Comparison of ENCODE assay signal across 8 cellular contexts in genomic region chr1:55213885-55214213, GRCh38. TPM values are rescaled to one million over a fixed set of nuclear protein-coding genes. Genes with fewer than 3 reads are reported as not detected.
DNase-seq lines count a peak whose midpoint lies in the region; ATAC-seq and TF ChIP-seq lines count a peak whose summit lies in the region.

No MANE protein-coding gene starts in this region.

- POLR2A ChIA-PET in CD4-positive, alpha-beta memory T cell (lab: Charles Lee; ENCODE audit: partially characterized antibody): interaction anchor here (0.8 to 3.4 kb wide), 4 partner anchors 10 to 64 kb away, joined by 4 to 27 read pairs (median 10); no protein-coding TSS in a partner anchor
- POLR2A ChIA-PET in PC-3 (lab: Charles Lee; ENCODE audit: unreplicated experiment): no interaction called here

- H3K9me3 ChIP-seq in CD4-positive, alpha-beta memory T cell (ENCODE audit: control insufficient read depth in 1 of 2, low read length in 2 of 2): no peaks in the 10 kb centered on the region
- no peaks in the 10 kb centered on the region for H3K9me3 ChIP-seq in PC-3 (ENCODE audit: low read length)

- peaks cover 0 to 14% of the 10 kb centered on the region in 2 donors for H3K36me3 Mint-ChIP-seq in CD4-positive, alpha-beta memory T cell
- peaks cover 5% of the 10 kb centered on the region for H3K36me3 Mint-ChIP-seq in nephron progenitor cell (ENCODE audit: low read depth)

- no peaks in the 10 kb centered on the region for H3K36me3 ChIP-seq in CD4-positive, alpha-beta memory T cell (ENCODE audit: insufficient read depth, low read length)
- no peaks in the 10 kb centered on the region for H3K36me3 ChIP-seq in PC-3 (ENCODE audit: low read depth, low read length)

- peak overlapping the region; percentile 87 for H3K27ac ChIP-seq in CD4-positive, alpha-beta memory T cell (ENCODE audit: low read depth, low read length)
- peak overlapping the region; percentile 27 for H3K27ac ChIP-seq in PC-3 (ENCODE audit: low read length)
- H3K27ac ChIP-seq in coronary artery: peak overlapping the region; percentile 96 to 97

- no peaks in the 10 kb centered on the region for H3F3A ChIP-seq in PC-3 (ENCODE audit: low read length, unreplicated experiment)

- CTCF ChIA-PET in CD4-positive, alpha-beta memory T cell (lab: Charles Lee; ENCODE audit: partially characterized antibody): interaction anchor here (0.8 to 1.8 kb wide), 5 partner anchors 18 to 70 kb away, joined by 3 to 5 read pairs (median 3); no protein-coding TSS in a partner anchor
- CTCF ChIA-PET in PC-3 (lab: Charles Lee): interaction anchor here (1.9 kb wide), 1 partner anchor 70 kb away, joined by 14 read pairs; no protein-coding TSS in a partner anchor

- H3K4me3 ChIP-seq in CD4-positive, alpha-beta memory T cell (ENCODE audit: low read length in 2 of 2): peak overlapping the region; percentile 80 to 81
- H3K4me3 ChIP-seq in PC-3 (ENCODE audit: low read length) (peak overlapping the region; percentile 95), coronary artery (peak overlapping the region; percentile 95)

- peaks cover 55 to 82% (median 75%) of the 10 kb centered on the region in 4 donors for H3K4me1 Mint-ChIP-seq in CD4-positive, alpha-beta memory T cell
- H3K4me1 Mint-ChIP-seq in nephron progenitor cell: peaks cover 82% of the 10 kb centered on the region

- peak overlapping the region; percentile 37; the same call in 1 of the 2 replicates for H2AFZ ChIP-seq in PC-3 (ENCODE audit: low read length)

- H3K27me3 ChIP-seq in CD4-positive, alpha-beta memory T cell (ENCODE audit: insufficient read depth, low read length): no peaks in the 10 kb centered on the region
- no peaks in the 10 kb centered on the region for H3K27me3 ChIP-seq in PC-3 (ENCODE audit: low read length)

- H3K27ac Mint-ChIP-seq in CD4-positive, alpha-beta memory T cell: peak overlapping the region; percentile 86 to 98 (median 93)
- H3K27ac Mint-ChIP-seq in nephron progenitor cell: peak overlapping the region; percentile 96

- H3K4me1 ChIP-seq in CD4-positive, alpha-beta memory T cell (ENCODE audit: insufficient read depth, low read length): peaks cover 82% of the 10 kb centered on the region
- H3K4me1 ChIP-seq in PC-3 (ENCODE audit: insufficient read depth, low read length): peaks cover 42% of the 10 kb centered on the region

- no peak for TF ChIP-seq CTCF in PC-3 (conservative IDR thresholded peaks at IDR 0.05; ENCODE audit: low read depth, low read length)
- TF ChIP-seq CTCF in coronary artery (IDR thresholded peaks at IDR 0.05): no peak
- TF ChIP-seq CTCF in nephron progenitor cell (IDR thresholded peaks at IDR 0.05): no peak

- intact Hi-C loops in CD4-positive, alpha-beta memory T cell (cut with micrococcal nuclease): loop anchor here (2.0 to 5.0 kb wide), 2 partner anchors 52 to 73 kb away; no protein-coding TSS in a partner anchor
- intact Hi-C loops in PC-3 (cut with micrococcal nuclease): loop anchor here (2.0 to 10.0 kb wide), 2 partner anchors 71 to 1431 kb away; partner anchors contain the start of gene PRKAA2

- H3K9ac ChIP-seq in PC-3 (ENCODE audit: low read length): peak overlapping the region; percentile 92

- peak overlapping the region; percentile 86 for H3K4me2 ChIP-seq in PC-3 (ENCODE audit: low read length)

- no peaks in the 10 kb centered on the region for H3K9me2 ChIP-seq in PC-3 (replicated peaks; ENCODE audit: low read length)

- ATAC-seq in PC-3: peak; percentile 7

- H3K27me3 Mint-ChIP-seq in CD4-positive, alpha-beta memory T cell: no peaks in the 10 kb centered on the region
- H3K27me3 Mint-ChIP-seq in nephron progenitor cell (ENCODE audit: low read depth, poor library complexity): no peaks in the 10 kb centered on the region

- peaks cover 36% of the 10 kb centered on the region for H4K20me1 ChIP-seq in PC-3 (ENCODE audit: low read length)

- peak overlapping the region; percentile 87 to 97 (median 94) for H3K4me3 Mint-ChIP-seq in CD4-positive, alpha-beta memory T cell
- H3K4me3 Mint-ChIP-seq in nephron progenitor cell: peak overlapping the region; percentile 90

- peaks cover 0 to 2% (median 0%) of the 10 kb centered on the region in 8 donors for H3K9me3 Mint-ChIP-seq in CD4-positive, alpha-beta memory T cell
- H3K9me3 Mint-ChIP-seq in nephron progenitor cell: no peaks in the 10 kb centered on the region

- no TSS peak for BruUV-seq in PC-3 (replicated peaks; lab: Mats Ljungman, UMichigan)

- peak in 1 of 5 donors; percentile 42 for DNase-seq in CD4-positive, alpha-beta memory T cell
- no peak for DNase-seq in PC-3
- no peak for DNase-seq in coronary artery (ENCODE audit: low spot score)
- DNase-seq in nephron progenitor cell: peak; percentile 27
- no peak for DNase-seq in NCI-H524 treated with DMSO at 0.1 percent for 48 hours (lab: John Stamatoyannopoulos, UW)
- DNase-seq in NCI-H2107 (lab: John Stamatoyannopoulos, UW): no peak
- DNase-seq in SKM-1 (lab: John Stamatoyannopoulos, UW; ENCODE audit: unreplicated experiment): no peak
- no peak for DNase-seq in NCI-H748 treated with DMSO at 0.1 percent for 48 hours (lab: John Stamatoyannopoulos, UW)

- peaks cover 77% of the 10 kb centered on the region for H3K79me2 ChIP-seq in PC-3 (ENCODE audit: low read length)

RNA-seq across cellular contexts. Expression of gene USP24, which starts 1.3 kb away (rescaled TPM):
- total RNA-seq in CD4-positive, alpha-beta memory T cell: 10 to 100 TPM; 73.2 to 74.2 TPM
- 10 to 100 TPM in 1 of 2 donors, 1 to 10 TPM in 1; 1.6 to 10.9 TPM for polyA plus RNA-seq in CD4-positive, alpha-beta memory T cell
- total RNA-seq in PC-3 (2014; rRNA removed): 29.1 and 38.5 TPM in 2 replicates

Comparison
In these comparisons a context has a peak if more than half of its experiments do, and no peak if none do; other contexts are left out.
1. H3K27ac ChIP-seq: peak in every context shown above with its lines; median percentile 96 in coronary artery; 87 in CD4-positive, alpha-beta memory T cell; 27 in PC-3.